In the genomic region with DNA sequence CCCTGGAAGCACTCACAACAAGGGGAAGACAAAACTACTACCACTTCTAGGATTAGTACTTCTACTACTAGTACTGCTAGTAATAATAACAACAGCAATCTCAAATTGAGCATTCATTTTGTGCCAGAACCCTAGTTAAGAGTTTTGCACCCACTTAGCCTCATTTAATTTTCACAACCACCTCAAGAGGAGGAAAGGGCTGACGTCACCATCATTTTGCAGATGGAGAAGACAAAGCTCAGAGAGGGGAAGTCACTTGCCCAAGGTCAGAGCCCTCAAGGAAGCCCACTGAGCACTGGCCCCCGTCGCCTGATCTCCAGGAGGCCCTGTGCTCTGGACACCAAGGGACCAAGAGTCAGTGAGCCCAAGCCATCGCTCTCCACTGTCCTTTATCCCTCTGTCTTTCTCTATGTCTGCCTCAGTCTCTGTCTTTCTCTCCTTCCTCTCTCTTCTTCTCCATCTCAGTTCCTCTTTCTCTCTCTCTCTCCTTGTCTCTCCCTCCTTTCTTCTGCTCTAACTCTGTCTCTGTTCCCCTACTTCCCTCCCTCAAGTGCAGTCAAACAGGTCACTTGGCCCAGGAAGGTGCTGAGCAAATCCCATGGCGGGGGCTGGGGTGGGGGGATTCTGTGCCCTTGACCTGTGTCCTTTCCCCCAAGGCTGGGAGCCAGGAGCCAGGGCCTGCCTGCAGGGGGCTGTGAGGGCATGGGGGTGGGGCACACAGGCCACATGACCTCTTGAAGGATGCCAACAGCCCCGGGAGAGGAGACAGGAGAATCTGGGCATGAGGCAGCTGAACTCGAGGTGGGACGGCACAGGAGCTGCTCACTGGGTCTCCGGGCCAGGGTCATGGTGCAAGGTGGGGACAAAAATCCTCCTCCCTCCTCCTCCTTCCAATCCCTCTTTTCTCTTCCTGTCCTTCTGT, we compare ENCODE assay signal across 14 cellular contexts. TPM values are rescaled to one million over a fixed set of nuclear protein-coding genes. Genes with fewer than 3 reads are reported as not detected.
"Had no signal": no experiment of that assay in that cellular context is flagged by ENCODE, and none has a peak within 500 bp of the region (broad histone marks: within the 10 kb centered on the region; RNA-seq: fewer than 3 reads in every experiment).

No MANE protein-coding gene starts in this region.

- H3K27ac ChIP-seq: foreskin keratinocyte, ovary, sigmoid colon, spleen, suprapubic skin had no signal

- DNase-seq: activated naive CD4-positive, alpha-beta T cell; activated naive CD8-positive, alpha-beta T cell treated with anti-CD3 and anti-CD28 coated beads, Interleukin-2, amount 10 ng/mL, durations not matched to agents 7 days and 5 days; central memory CD4-positive, alpha-beta T cell; cortex of kidney; effector CD8-positive, alpha-beta T cell; foreskin keratinocyte; head of caudate nucleus; ovary; sigmoid colon; spleen; T-helper 2 cell had no signal

- ATAC-seq: foreskin keratinocyte; natural killer cell treated with Interleukin-12 subunit alpha and Interleukin-12 subunit beta and Interleukin-15 and Interleukin-18, amount 100 ng/mL, for 72 hours had no signal

- H3K27me3 ChIP-seq: ovary had no signal

- H3K4me1 ChIP-seq: foreskin keratinocyte, sigmoid colon had no signal

- H3K9me3 ChIP-seq: ovary, sigmoid colon, spleen, suprapubic skin had no signal

- H3K36me3 ChIP-seq: ovary, sigmoid colon, spleen, suprapubic skin had no signal

- H3K4me3 ChIP-seq: ovary, sigmoid colon, spleen, suprapubic skin had no signal

RNA-seq across cellular contexts. Expression of gene NGFR, which starts 11.2 kb away (rescaled TPM):
- total RNA-seq: activated CD8-positive, alpha-beta memory T cell treated with anti-CD3 and anti-CD28 coated beads for 36 hours had no signal
